Comparison of ENCODE assay signal across 23 cellular contexts in the genomic region with DNA sequence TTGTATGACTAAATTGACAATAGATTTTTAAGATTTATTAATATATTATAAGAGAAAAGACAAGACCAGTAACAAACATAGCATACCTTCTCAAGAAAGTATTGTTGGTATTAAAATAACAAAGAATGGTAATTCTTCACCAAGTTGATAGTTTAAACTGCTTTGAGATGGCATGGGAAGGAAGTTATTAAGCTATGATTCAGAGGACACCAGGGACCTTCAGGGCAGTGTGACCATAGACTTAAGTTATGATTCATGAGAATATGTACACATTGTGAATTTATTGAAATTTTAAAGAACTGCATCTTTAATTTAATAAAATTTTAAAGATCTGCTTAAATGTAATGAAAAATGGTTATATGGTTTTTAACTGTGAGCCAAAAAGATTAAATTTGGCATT.
DNase-seq lines count a peak whose midpoint lies in the region; ATAC-seq and TF ChIP-seq lines count a peak whose summit lies in the region.
"Had no signal": no experiment of that assay in that cellular context is flagged by ENCODE, and none has a peak within 500 bp of the region (broad histone marks: within the 10 kb centered on the region; RNA-seq: fewer than 3 reads in every experiment).

No MANE protein-coding gene starts in this region.

- ATAC-seq in IMR-90 (ENCODE audit: low read depth): peak; percentile 73
- no peak for ATAC-seq in GM19467 (IDR thresholded peaks at IDR 0.05; ENCODE audit: unreplicated experiment)
- no peak for ATAC-seq in GM21737 (IDR thresholded peaks at IDR 0.05; ENCODE audit: unreplicated experiment)
- no peak for ATAC-seq in GM18868 (IDR thresholded peaks at IDR 0.05; ENCODE audit: unreplicated experiment)
- ATAC-seq: A549, left cardiac atrium, natural killer cell, upper lobe of right lung had no signal

- no peak for TF ChIP-seq RAD21 in IMR-90 (IDR thresholded peaks at IDR 0.05; ENCODE audit: low read length)

- H3K23ac ChIP-seq in IMR-90 (ENCODE audit: low read depth, low read length): no peak overlapping the region

- H3K4ac ChIP-seq in IMR-90 (ENCODE audit: low read depth, low read length): no peak overlapping the region

- no peak overlapping the region for H3K9ac ChIP-seq in IMR-90 (ENCODE audit: low read depth, low read length)

- H3K14ac ChIP-seq in IMR-90 (replicated peaks; ENCODE audit: low read depth, low read length): no peak overlapping the region

- no peak for TF ChIP-seq POLR2A in IMR-90 (IDR thresholded peaks at IDR 0.05; ENCODE audit: low read depth, low read length)

- no peak overlapping the region for H2BK20ac ChIP-seq in IMR-90 (ENCODE audit: low read depth, low read length)

- 0 out of 3 replicates have a peak overlapping the region, but pooled peaks have one; percentile 20 for H2BK15ac ChIP-seq in IMR-90 (ENCODE audit: low read depth, low read length)

- no peak overlapping the region; the same call in 1 of the 2 replicates for H2AK5ac ChIP-seq in IMR-90 (ENCODE audit: low read depth, low read length)

- in situ Hi-C loops in IMR-90 (cut with MboI; ENCODE audit: low sequenced_read_pairs): no loop called here

- no peaks in the 10 kb centered on the region for H4K20me1 ChIP-seq in IMR-90 (ENCODE audit: insufficient read depth, low read length)

- no peak overlapping the region for H2BK120ac ChIP-seq in IMR-90 (ENCODE audit: low read depth, low read length)

- no peaks in the 10 kb centered on the region for H3K36me3 ChIP-seq in ACC112 (ENCODE audit: insufficient read depth, low read length)
- no peaks in the 10 kb centered on the region for H3K36me3 ChIP-seq in IMR-90 (ENCODE audit: control insufficient read depth, insufficient read depth, low read length)
- H3K36me3 ChIP-seq: stomach, upper lobe of right lung had no signal

- H3K4me2 ChIP-seq in IMR-90 (ENCODE audit: low read depth, low read length): no peak overlapping the region
- H3K4me2 ChIP-seq: A549 had no signal

- dilution Hi-C loops in IMR-90 (cut with HindIII; ENCODE audit: low sequenced_read_pairs, unreplicated experiment): no loop called here

- no peak overlapping the region for H4K8ac ChIP-seq in IMR-90 (ENCODE audit: low read depth in 2 of 2, low read length in 2 of 2)

- H3K56ac ChIP-seq in IMR-90 (ENCODE audit: extremely low read depth, insufficient read depth, low read length): no peak overlapping the region

- POLR2A ChIA-PET in IMR-90 (lab: Charles Lee; ENCODE audit: unreplicated experiment): interaction anchor here (0.6 kb wide), 1 partner anchor 1536 kb away, joined by 3 read pairs; no protein-coding TSS in a partner anchor

- H2AK9ac ChIP-seq in IMR-90 (replicated peaks; ENCODE audit: low read depth, low read length, poor library complexity): no peak overlapping the region

- no peak overlapping the region for H4K5ac ChIP-seq in IMR-90 (ENCODE audit: low read depth, low read length)

- peak; percentile 47 for DNase-seq in IMR-90
- peak; percentile 51 for DNase-seq in choroid plexus epithelial cell (ENCODE audit: low read depth)
- DNase-seq in iris pigment epithelial cell (ENCODE audit: low read depth): peak; percentile 53
- DNase-seq in activated gamma-delta T cell treated with Interleukin-2 at 50 U/mL for 16 hours: no peak
- DNase-seq: activated CD4-positive, alpha-beta memory T cell treated with anti-CD3 and anti-CD28 coated beads, Interleukin-2, amount 10 ng/mL, durations not matched to agents 7 days and 5 days; activated naive CD4-positive, alpha-beta T cell treated with anti-CD3 and anti-CD28 coated beads for 36 hours; activated T-cell treated with anti-CD3 and anti-CD28 coated beads, Interleukin-2, amount 50 U/mL, for 1 hour; aorta; CD4-positive, CD25-positive, alpha-beta regulatory T cell; left cardiac atrium; natural killer cell; NCI-H526 treated with DMSO at 0.1 percent for 48 hours; posterior cingulate gyrus; SHP77; stimulated activated CD4-positive, alpha-beta T cell treated with anti-CD3 and anti-CD28 coated beads, Interleukin-4, amount 100 ng/mL, for 24 hours; stomach; upper lobe of right lung had no signal

- CTCF ChIA-PET in IMR-90 (lab: Yijun Ruan, JAX): interaction anchor here (0.6 kb wide), 1 partner anchor 92 kb away, joined by 4 read pairs; no protein-coding TSS in a partner anchor

- H2BK5ac ChIP-seq in IMR-90 (ENCODE audit: low read depth, low read length, poor library complexity, severe bottlenecking): peak overlapping the region; percentile 54

- no peaks in the 10 kb centered on the region for H3K79me1 ChIP-seq in IMR-90 (ENCODE audit: low read depth in 1 of 2, low read length in 2 of 2)

- intact Hi-C loops in IMR-90 (cut with micrococcal nuclease): loop anchor here (5.0 kb wide), 1 partner anchor 36 kb away; no protein-coding TSS in a partner anchor

- H3K27me3 ChIP-seq in ACC112 (ENCODE audit: insufficient read depth, low read length) (no peaks in the 10 kb centered on the region), IMR-90 (ENCODE audit: control insufficient read depth, insufficient read depth, low read length) (no peaks in the 10 kb centered on the region)
- H3K27me3 ChIP-seq: stomach, upper lobe of right lung had no signal

- no peaks in the 10 kb centered on the region for H3K9me3 ChIP-seq in IMR-90 (ENCODE audit: control insufficient read depth, insufficient read depth, low read length)
- H3K9me3 ChIP-seq: A549, stomach, upper lobe of right lung had no signal

- H3K18ac ChIP-seq in IMR-90 (ENCODE audit: low read depth, low read length): no peak overlapping the region

- TF ChIP-seq CTCF in IMR-90 (conservative IDR thresholded peaks at IDR 0.05; ENCODE audit: low read depth, low read length): no peak
- TF ChIP-seq CTCF in choroid plexus epithelial cell (conservative IDR thresholded peaks at IDR 0.05; ENCODE audit: low read depth, low read length): no peak

- no peaks in the 10 kb centered on the region for H3K79me2 ChIP-seq in ACC112 (ENCODE audit: control insufficient read depth, insufficient read depth, low read length, unreplicated experiment)

- H4K91ac ChIP-seq in IMR-90 (ENCODE audit: insufficient read depth, low read depth, low read length): no peak overlapping the region

- no TSS peak for BruUV-seq in IMR-90 (replicated peaks; lab: Mats Ljungman, UMichigan)

- H2AFZ ChIP-seq in ACC112 (ENCODE audit: low read length, unreplicated experiment) (no peak overlapping the region), IMR-90 (replicated peaks; ENCODE audit: low read length, poor library complexity) (no peak overlapping the region)

- H3K4me1 ChIP-seq in ACC112 (ENCODE audit: control insufficient read depth, insufficient read depth, low read length, unreplicated experiment) (peaks cover 34% of the 10 kb centered on the region), IMR-90 (ENCODE audit: control insufficient read depth, insufficient read depth, low read length) (no peaks in the 10 kb centered on the region)
- H3K4me1 ChIP-seq: A549, stomach, upper lobe of right lung had no signal

- no peak overlapping the region for H3K4me3 ChIP-seq in ACC112 (ENCODE audit: low read depth, low read length)
- H3K4me3 ChIP-seq in IMR-90 (ENCODE audit: insufficient read depth, low read depth, low read length): no peak overlapping the region
- H3K4me3 ChIP-seq in choroid plexus epithelial cell (ENCODE audit: low read depth, low read length): no peak overlapping the region
- H3K4me3 ChIP-seq: A549, skin epidermis, stomach, upper lobe of right lung had no signal

- H3K9me1 ChIP-seq in IMR-90 (ENCODE audit: insufficient read depth, low read length): no peaks in the 10 kb centered on the region

- H3K27ac ChIP-seq in ACC112 (ENCODE audit: low read depth, low read length) (peak overlapping the region; percentile 90), IMR-90 (ENCODE audit: insufficient read depth, low read length) (no peak overlapping the region)
- H3K27ac ChIP-seq: A549, skin epidermis, stomach, upper lobe of right lung had no signal

TF ChIP-seq in IMR-90, 13 proteins besides CTCF, POLR2A, EP300 and RAD21:
- TF ChIP-seq BHLHE40 (IDR thresholded peaks at IDR 0.05; ENCODE audit: low read depth, low read length): no peak
- no peak for TF ChIP-seq MAZ (IDR thresholded peaks at IDR 0.05; ENCODE audit: borderline replicate concordance, low read depth, low read length)
- no peak for TF ChIP-seq RCOR1 (IDR thresholded peaks at IDR 0.05; ENCODE audit: insufficient replicate concordance, low read length)
